28 cellular contexts compared by ENCODE assay signal in the genomic region with DNA sequence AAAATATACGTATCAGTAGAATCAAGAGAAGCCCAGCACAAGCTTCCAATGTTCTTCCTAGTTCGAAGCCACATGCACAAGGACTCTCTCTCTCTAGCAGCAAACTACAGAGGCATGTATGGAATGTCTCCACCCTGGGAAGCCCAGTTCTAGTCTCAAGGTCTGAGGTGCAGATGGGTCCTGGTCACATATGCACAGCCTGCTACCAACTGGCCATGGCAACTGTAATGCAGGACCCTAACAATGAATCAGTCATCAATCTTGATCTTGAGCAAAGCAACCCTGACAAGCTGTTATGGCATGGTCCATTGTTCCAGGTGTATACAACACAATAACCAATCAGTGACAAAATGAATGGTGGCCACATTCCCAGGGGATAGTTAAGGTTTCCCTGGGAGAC. TPM values are rescaled to one million over a fixed set of nuclear protein-coding genes. Genes with fewer than 3 reads are reported as not detected.
DNase-seq lines count a peak whose midpoint lies in the region; ATAC-seq, FAIRE-seq and TF ChIP-seq lines count a peak whose summit lies in the region.
"Had no signal": no experiment of that assay in that cellular context is flagged by ENCODE, and none has a peak within 500 bp of the region (broad histone marks: within the 10 kb centered on the region; RNA-seq: fewer than 3 reads in every experiment).

No MANE protein-coding gene starts in this region.

- H3K23ac ChIP-seq in H9 (ENCODE audit: insufficient read length, low read depth, low read length): no peak overlapping the region

- no peaks in the 10 kb centered on the region for H3K36me3 ChIP-seq in Caco-2 (ENCODE audit: control insufficient read depth, insufficient read depth, low read length)
- H3K36me3 ChIP-seq in astrocyte (ENCODE audit: insufficient read depth, low read length): no peaks in the 10 kb centered on the region
- H3K36me3 ChIP-seq in left ventricle myocardium inferior: no peaks in the 10 kb centered on the region
- H3K36me3 ChIP-seq: esophagus muscularis mucosa, tibial nerve had no signal

- H4K8ac ChIP-seq in H9 (replicated peaks; ENCODE audit: insufficient read length, low read depth, low read length): no peak overlapping the region

- no peak overlapping the region for H4K5ac ChIP-seq in H9 (ENCODE audit: insufficient read length, low read depth, low read length)

- BruUV-seq in Caco-2 (replicated peaks; lab: Mats Ljungman, UMichigan): no TSS peak

- H3K4me1 Mint-ChIP-seq in Caco-2 (ENCODE audit: low read depth, unreplicated experiment) (peaks cover 25% of the 10 kb centered on the region), H9 (peaks cover 13 to 14% of the 10 kb centered on the region in 2 experiments), astrocyte (ENCODE audit: low read depth, unreplicated experiment) (peaks cover 2% of the 10 kb centered on the region)
- H3K4me1 Mint-ChIP-seq: activated naive CD8-positive, alpha-beta T cell treated with anti-CD3 and anti-CD28 coated beads, Interleukin-2, amount 50 U/mL, for 24 hours had no signal

- peaks cover 26% of the 10 kb centered on the region for H3K4me1 ChIP-seq in Caco-2
- H3K4me1 ChIP-seq in H9 (ENCODE audit: insufficient read depth, low read length): peaks cover 4% of the 10 kb centered on the region; the same call in 1 of the 2 replicates
- H3K4me1 ChIP-seq in astrocyte (ENCODE audit: insufficient read depth, low read length): no peaks in the 10 kb centered on the region
- no peaks in the 10 kb centered on the region for H3K4me1 ChIP-seq in left ventricle myocardium inferior
- H3K4me1 ChIP-seq: BLaER1 treated with 17β-estradiol and CSF1 and Interleukin-3, amounts not matched to agents 10 nM and 100 nM; esophagus muscularis mucosa; tibial nerve had no signal

- intact Hi-C loops in Caco-2 (cut with micrococcal nuclease; ENCODE audit: unreplicated experiment) (no loop called here), left ventricle myocardium inferior (cut with micrococcal nuclease) (no loop called here)

- H2BK120ac ChIP-seq in H9 (ENCODE audit: low read depth, low read length, poor library complexity, severe bottlenecking): no peak overlapping the region

- peak overlapping the region; percentile 92 for H3K27ac Mint-ChIP-seq in Caco-2 (ENCODE audit: unreplicated experiment)
- peak overlapping the region in 1 of 3 experiments; percentile 19; a peak in 2 of 7 replicates for H3K27ac Mint-ChIP-seq in H9
- H3K27ac Mint-ChIP-seq in astrocyte (ENCODE audit: unreplicated experiment): no peak overlapping the region
- H3K27ac Mint-ChIP-seq: activated naive CD8-positive, alpha-beta T cell treated with anti-CD3 and anti-CD28 coated beads, Interleukin-2, amount 50 U/mL, for 24 hours; dendritic cell treated with granulocyte-macrophage colony-stimulating factor and Interleukin-4, amounts not matched to agents 40 ng/mL and 50 ng/mL, for 4 days; natural killer cell treated with Interleukin-12 subunit alpha and Interleukin-12 subunit beta and Interleukin-15 and Interleukin-18, amount 100 ng/mL, for 72 hours had no signal

- H3K27me3 Mint-ChIP-seq in Caco-2 (ENCODE audit: insufficient read depth, unreplicated experiment) (no peaks in the 10 kb centered on the region), H9 (ENCODE audit: low read depth) (no peaks in the 10 kb centered on the region), astrocyte (ENCODE audit: low read depth, unreplicated experiment) (no peaks in the 10 kb centered on the region)
- H3K27me3 Mint-ChIP-seq: activated naive CD8-positive, alpha-beta T cell treated with anti-CD3 and anti-CD28 coated beads, Interleukin-2, amount 50 U/mL, for 24 hours; central memory CD8-positive, alpha-beta T cell; dendritic cell treated with granulocyte-macrophage colony-stimulating factor and Interleukin-4, amounts not matched to agents 40 ng/mL and 50 ng/mL, for 4 days had no signal

- H3K9me3 ChIP-seq in Caco-2: no peaks in the 10 kb centered on the region
- H3K9me3 ChIP-seq in H9 (ENCODE audit: control insufficient read depth, low read depth, low read length): no peaks in the 10 kb centered on the region
- no peaks in the 10 kb centered on the region for H3K9me3 ChIP-seq in astrocyte (ENCODE audit: insufficient read depth, low read depth, low read length)
- no peaks in the 10 kb centered on the region for H3K9me3 ChIP-seq in left ventricle myocardium inferior (replicated peaks)
- H3K9me3 ChIP-seq: esophagus muscularis mucosa, tibial nerve had no signal

- peak; percentile 40 to 53 for DNase-seq in Caco-2
- peak; percentile 38 for DNase-seq in H9
- no peak for DNase-seq in astrocyte (ENCODE audit: low read depth)
- peak; percentile 60 for DNase-seq in islet precursor cell
- DNase-seq in T-helper 2 cell: no peak
- DNase-seq in AG08395 (ENCODE audit: low spot score): no peak
- DNase-seq in left ventricle myocardium inferior: no peak
- DNase-seq: activated CD4-positive, alpha-beta T cell treated with anti-CD3 and anti-CD28 coated beads, Interleukin-2, amount 50 U/mL, for 48 hours; activated CD4-positive, CD25-positive, alpha-beta regulatory T cell treated with anti-CD3 and anti-CD28 coated beads, Interleukin-2, amount 50 U/mL, for 72 hours; activated naive CD4-positive, alpha-beta T cell; activated naive CD8-positive, alpha-beta T cell treated with anti-CD3 and anti-CD28 coated beads, Interleukin-2, amount 50 U/mL, for 24 hours; DMS53; foreskin fibroblast; head of caudate nucleus; Karpas-422; NCI-H2171; NCI-H510A; SHP77 treated with DMSO at 0.1 percent for 48 hours; stimulated activated CD4-positive, alpha-beta T cell treated with anti-CD3 and anti-CD28 coated beads, Interleukin-15, amount 100 ng/mL, for 24 hours; stimulated activated CD4-positive, alpha-beta T cell treated with anti-CD3 and anti-CD28 coated beads, Interleukin-4, amount 100 ng/mL, for 4 hours had no signal

- H3K4me3 ChIP-seq in Caco-2 (ENCODE audit: low read depth, low read length) (no peak overlapping the region), astrocyte (ENCODE audit: insufficient read depth, low read depth, low read length) (no peak overlapping the region), left ventricle myocardium inferior (no peak overlapping the region)
- H3K4me3 ChIP-seq: BLaER1 treated with 17β-estradiol and CSF1 and Interleukin-3, amounts not matched to agents 10 nM and 100 nM; esophagus muscularis mucosa; tibial nerve had no signal

- no peak overlapping the region for H4K91ac ChIP-seq in H9 (ENCODE audit: insufficient read length, low read depth, low read length)

- no peak overlapping the region for H3K56ac ChIP-seq in H9 (ENCODE audit: insufficient read length, low read depth, low read length)

- H3K36me3 Mint-ChIP-seq in Caco-2 (ENCODE audit: insufficient read depth, unreplicated experiment) (no peaks in the 10 kb centered on the region), H9 (ENCODE audit: insufficient read depth in 1 of 3, low read depth in 3 of 3) (no peaks in the 10 kb centered on the region), astrocyte (ENCODE audit: low read depth, unreplicated experiment) (no peaks in the 10 kb centered on the region)
- H3K36me3 Mint-ChIP-seq: natural killer cell treated with Interleukin-12 subunit alpha and Interleukin-12 subunit beta and Interleukin-15 and Interleukin-18, amount 100 ng/mL, for 72 hours had no signal

- H3K27me3 ChIP-seq in Caco-2 (replicated peaks; ENCODE audit: control insufficient read depth, insufficient read depth, low read length) (no peaks in the 10 kb centered on the region), H9 (ENCODE audit: insufficient read depth, low read length) (no peaks in the 10 kb centered on the region), astrocyte (ENCODE audit: insufficient read depth, low read length) (no peaks in the 10 kb centered on the region), left ventricle myocardium inferior (ENCODE audit: low read depth) (no peaks in the 10 kb centered on the region)
- H3K27me3 ChIP-seq: esophagus muscularis mucosa had no signal

- POLR2A ChIA-PET in Caco-2 (lab: Charles Lee): no interaction called here

- no peaks in the 10 kb centered on the region for H4K20me1 ChIP-seq in H9 (ENCODE audit: control insufficient read depth, insufficient read depth, insufficient read length)
- no peaks in the 10 kb centered on the region for H4K20me1 ChIP-seq in astrocyte (ENCODE audit: insufficient read depth, low read length)

- TF ChIP-seq CTCF in Caco-2 (IDR thresholded peaks at IDR 0.05; ENCODE audit: insufficient read depth in 1 of 2, low read depth in 1 of 2, low read length in 1 of 2, severe bottlenecking in 1 of 2, unreplicated experiment in 1 of 2) (no peak), H9 (conservative IDR thresholded peaks at IDR 0.05) (no peak), astrocyte (IDR thresholded peaks at IDR 0.05; ENCODE audit: insufficient read depth, low read depth, low read length) (no peak), left ventricle myocardium inferior (IDR thresholded peaks at IDR 0.05; ENCODE audit: borderline replicate concordance) (no peak)

- no peak for ATAC-seq in GM18909 (IDR thresholded peaks at IDR 0.05; ENCODE audit: poor library complexity, unreplicated experiment)
- ATAC-seq: activated naive CD8-positive, alpha-beta T cell treated with anti-CD3 and anti-CD28 coated beads, Interleukin-2, amount 50 U/mL, for 24 hours; natural killer cell treated with Interleukin-12 subunit alpha and Interleukin-12 subunit beta and Interleukin-15 and Interleukin-18, amount 100 ng/mL, for 72 hours had no signal

- H2BK12ac ChIP-seq in H9 (ENCODE audit: insufficient read length, low read depth, low read length): no peak overlapping the region

- peak; percentile 73 for FAIRE-seq in astrocyte (lab: Jason Lieb, UNC)

- H2AFZ ChIP-seq in H9 (ENCODE audit: low read length): no peak overlapping the region
- H2AFZ ChIP-seq in astrocyte (ENCODE audit: low read depth, low read length): no peak overlapping the region

- no peak overlapping the region for H3K14ac ChIP-seq in H9 (ENCODE audit: insufficient read depth, low read length)

- H3K4me3 Mint-ChIP-seq in Caco-2 (ENCODE audit: unreplicated experiment): no peak overlapping the region
- H3K4me3 Mint-ChIP-seq in H9: no peak overlapping the region
- no peak overlapping the region for H3K4me3 Mint-ChIP-seq in astrocyte (ENCODE audit: unreplicated experiment)
- H3K4me3 Mint-ChIP-seq: activated naive CD8-positive, alpha-beta T cell treated with anti-CD3 and anti-CD28 coated beads, Interleukin-2, amount 50 U/mL, for 24 hours; central memory CD8-positive, alpha-beta T cell; dendritic cell treated with granulocyte-macrophage colony-stimulating factor and Interleukin-4, amounts not matched to agents 40 ng/mL and 50 ng/mL, for 4 days; natural killer cell treated with Interleukin-12 subunit alpha and Interleukin-12 subunit beta and Interleukin-15 and Interleukin-18, amount 100 ng/mL, for 72 hours had no signal

- no CpG with 5 or more reads among the region's 2 CpGs for WGBS in H9 (ENCODE audit: extremely low coverage, insufficient read length, low lambda C conversion rate)

- H3K9ac ChIP-seq in H9 (ENCODE audit: extremely low read depth, insufficient read length, low read length) (no peak overlapping the region), astrocyte (ENCODE audit: low read length) (no peak overlapping the region)
- H3K9ac ChIP-seq: BLaER1 treated with 17β-estradiol and CSF1 and Interleukin-3, amounts not matched to agents 10 nM and 100 nM had no signal

- no peaks in the 10 kb centered on the region for H3K23me2 ChIP-seq in H9 (ENCODE audit: insufficient read length, low read depth, low read length, poor library complexity, severe bottlenecking)

- no peak overlapping the region for H2AK5ac ChIP-seq in H9 (ENCODE audit: insufficient read length, low read length)

- H3K79me2 ChIP-seq in H9 (ENCODE audit: insufficient read depth, low read length): no peaks in the 10 kb centered on the region
- H3K79me2 ChIP-seq in astrocyte (ENCODE audit: insufficient read depth, low read length): no peaks in the 10 kb centered on the region

- H2BK5ac ChIP-seq in H9 (ENCODE audit: insufficient read length, low read length): no peak overlapping the region

- no peaks in the 10 kb centered on the region for H3K79me1 ChIP-seq in H9 (ENCODE audit: insufficient read depth, low read depth, low read length, poor library complexity, severe bottlenecking)

- H3T11ph ChIP-seq in H9 (ENCODE audit: low read length): no peak overlapping the region

- no peak overlapping the region for H2BK15ac ChIP-seq in H9 (ENCODE audit: low read depth, low read length)

- H3K4ac ChIP-seq in H9 (ENCODE audit: low read depth, low read length): no peak overlapping the region

- CTCF ChIA-PET in Caco-2 (lab: Charles Lee): no interaction called here

- H3K18ac ChIP-seq in H9 (ENCODE audit: insufficient read length, low read depth, low read length): no peak overlapping the region

- no peak overlapping the region for H2BK20ac ChIP-seq in H9 (ENCODE audit: low read depth, low read length, poor library complexity, severe bottlenecking)

- H3K9me3 Mint-ChIP-seq in Caco-2 (ENCODE audit: unreplicated experiment): no peaks in the 10 kb centered on the region
- H3K9me3 Mint-ChIP-seq in H9: no peaks in the 10 kb centered on the region
- no peaks in the 10 kb centered on the region for H3K9me3 Mint-ChIP-seq in astrocyte (ENCODE audit: unreplicated experiment)
- H3K9me3 Mint-ChIP-seq: activated naive CD8-positive, alpha-beta T cell treated with anti-CD3 and anti-CD28 coated beads, Interleukin-2, amount 50 U/mL, for 24 hours; central memory CD8-positive, alpha-beta T cell; dendritic cell treated with granulocyte-macrophage colony-stimulating factor and Interleukin-4, amounts not matched to agents 40 ng/mL and 50 ng/mL, for 4 days; natural killer cell treated with Interleukin-12 subunit alpha and Interleukin-12 subunit beta and Interleukin-15 and Interleukin-18, amount 100 ng/mL, for 72 hours had no signal

- H3K4me2 ChIP-seq in H9 (ENCODE audit: insufficient read depth, insufficient read length, low read length): no peak overlapping the region
- no peak overlapping the region for H3K4me2 ChIP-seq in astrocyte (ENCODE audit: low read length)
- H3K4me2 ChIP-seq: BLaER1 treated with 17β-estradiol and CSF1 and Interleukin-3, amounts not matched to agents 10 nM and 100 nM had no signal

- no peak overlapping the region for H3K27ac ChIP-seq in H9 (ENCODE audit: insufficient read length, low read depth, low read length)
- no peak overlapping the region for H3K27ac ChIP-seq in astrocyte (ENCODE audit: low read depth, low read length)
- H3K27ac ChIP-seq in left ventricle myocardium inferior (replicated peaks): no peak overlapping the region
- H3K27ac ChIP-seq: BLaER1 treated with 17β-estradiol and CSF1 and Interleukin-3, amounts not matched to agents 10 nM and 100 nM; esophagus muscularis mucosa; HL-60; tibial nerve had no signal

RNA-seq across cellular contexts. Expression of gene MBNL3, which starts 55.8 kb away (rescaled TPM):
- total RNA-seq in Caco-2 (2022) (174 and 195 TPM in 2 replicates), H9 (2021) (2.4 and 2.6 TPM in 2 replicates), astrocyte (3.5 and 4.1 TPM in 2 replicates), left ventricle myocardium inferior (38.5 TPM)

Comparison
In these comparisons a context has a peak if more than half of its experiments do, and no peak if none do; other contexts are left out.
1. DNase-seq: peak in Caco-2 (2 of 2), H9 (single experiment) and islet precursor cell (single experiment); none in astrocyte (single experiment), T-helper 2 cell (0 of 5), AG08395 (single experiment) and left ventricle myocardium inferior (single experiment).